ENCODE assay signal across 16 cellular contexts in genomic region chr7:142432386-142432785, GRCh38.
DNase-seq lines count a peak whose midpoint lies in the region; ATAC-seq and TF ChIP-seq lines count a peak whose summit lies in the region.
"Had no signal": no experiment of that assay in that cellular context is flagged by ENCODE, and none has a peak within 500 bp of the region (broad histone marks: within the 10 kb centered on the region; RNA-seq: fewer than 3 reads in every experiment).

No MANE protein-coding gene starts in this region.

- H3K27ac Mint-ChIP-seq in activated naive CD8-positive, alpha-beta T cell treated with anti-CD3 and anti-CD28 coated beads, Interleukin-2, amount 50 U/mL, for 24 hours: no peak overlapping the region
- no peak overlapping the region for H3K27ac Mint-ChIP-seq in activated naive CD8-positive, alpha-beta T cell treated with anti-CD3 and anti-CD28 coated beads for 36 hours
- no peak overlapping the region for H3K27ac Mint-ChIP-seq in T-helper 2 cell treated with Interferon-gamma antibody and Interleukin-4, amounts not matched to agents 5 μg/mL and 100 μg/mL, for 36 hours
- H3K27ac Mint-ChIP-seq: CD8-positive, alpha-beta T cell; GM23338; H9 had no signal

- ATAC-seq in activated naive CD8-positive, alpha-beta T cell treated with anti-CD3 and anti-CD28 coated beads, Interleukin-2, amount 50 U/mL, for 24 hours: no peak
- ATAC-seq: CD8-positive, alpha-beta T cell; GM12878; GM23338; HCT116 had no signal

- peaks cover 30% of the 10 kb centered on the region for H3K4me1 ChIP-seq in parathyroid adenoma
- H3K4me1 ChIP-seq: Caco-2 had no signal

- H3K4me3 ChIP-seq in parathyroid adenoma (ENCODE audit: low read depth, low read length): no peak overlapping the region
- H3K4me3 ChIP-seq: GM12878, GM23338 had no signal

- H3K9ac ChIP-seq in parathyroid adenoma: no peak overlapping the region

- H3K27me3 ChIP-seq in parathyroid adenoma (ENCODE audit: control insufficient read depth, insufficient read depth, low read length): no peaks in the 10 kb centered on the region

- no peak for TF ChIP-seq CTCF in parathyroid adenoma (IDR thresholded peaks at IDR 0.05)

- H3K9me3 ChIP-seq in parathyroid adenoma (ENCODE audit: control insufficient read depth, low read length): no peaks in the 10 kb centered on the region
- H3K9me3 ChIP-seq: Caco-2 had no signal

- H3K36me3 ChIP-seq in parathyroid adenoma (ENCODE audit: control insufficient read depth, insufficient read depth, low read length): no peaks in the 10 kb centered on the region

- H3K27ac ChIP-seq in parathyroid adenoma: peak overlapping the region; percentile 35

- H3K4me2 ChIP-seq in parathyroid adenoma (ENCODE audit: low read length): no peak overlapping the region
- H3K4me2 ChIP-seq: GM23338 had no signal

- H3K27me3 Mint-ChIP-seq in activated naive CD8-positive, alpha-beta T cell treated with anti-CD3 and anti-CD28 coated beads, Interleukin-2, amount 50 U/mL, for 24 hours: no peaks in the 10 kb centered on the region
- no peaks in the 10 kb centered on the region for H3K27me3 Mint-ChIP-seq in activated naive CD8-positive, alpha-beta T cell treated with anti-CD3 and anti-CD28 coated beads for 36 hours
- H3K27me3 Mint-ChIP-seq in T-helper 2 cell treated with Interferon-gamma antibody and Interleukin-4, amounts not matched to agents 5 μg/mL and 100 μg/mL, for 36 hours (ENCODE audit: low read depth): no peaks in the 10 kb centered on the region

- no peaks in the 10 kb centered on the region for H3K9me3 Mint-ChIP-seq in activated naive CD8-positive, alpha-beta T cell treated with anti-CD3 and anti-CD28 coated beads, Interleukin-2, amount 50 U/mL, for 24 hours
- no peaks in the 10 kb centered on the region for H3K9me3 Mint-ChIP-seq in activated naive CD8-positive, alpha-beta T cell treated with anti-CD3 and anti-CD28 coated beads for 36 hours
- H3K9me3 Mint-ChIP-seq in T-helper 2 cell treated with Interferon-gamma antibody and Interleukin-4, amounts not matched to agents 5 μg/mL and 100 μg/mL, for 36 hours: no peaks in the 10 kb centered on the region
- H3K9me3 Mint-ChIP-seq: CD8-positive, alpha-beta T cell; GM23338; H9 had no signal

- H3K4me1 Mint-ChIP-seq in activated naive CD8-positive, alpha-beta T cell treated with anti-CD3 and anti-CD28 coated beads, Interleukin-2, amount 50 U/mL, for 24 hours: peaks cover 46% of the 10 kb centered on the region
- H3K4me1 Mint-ChIP-seq in activated naive CD8-positive, alpha-beta T cell treated with anti-CD3 and anti-CD28 coated beads for 36 hours: peaks cover 28% of the 10 kb centered on the region
- peaks cover 24% of the 10 kb centered on the region for H3K4me1 Mint-ChIP-seq in T-helper 2 cell treated with Interferon-gamma antibody and Interleukin-4, amounts not matched to agents 5 μg/mL and 100 μg/mL, for 36 hours (ENCODE audit: low read depth)
- H3K4me1 Mint-ChIP-seq: GM23338, H9 had no signal

- no peaks in the 10 kb centered on the region for H3K79me2 ChIP-seq in parathyroid adenoma

- H2AFZ ChIP-seq in parathyroid adenoma: peak overlapping the region; percentile 33

- peak overlapping the region; percentile 9 for H3K4me3 Mint-ChIP-seq in activated naive CD8-positive, alpha-beta T cell treated with anti-CD3 and anti-CD28 coated beads, Interleukin-2, amount 50 U/mL, for 24 hours
- no peak overlapping the region for H3K4me3 Mint-ChIP-seq in activated naive CD8-positive, alpha-beta T cell treated with anti-CD3 and anti-CD28 coated beads for 36 hours
- no peak overlapping the region for H3K4me3 Mint-ChIP-seq in T-helper 2 cell treated with Interferon-gamma antibody and Interleukin-4, amounts not matched to agents 5 μg/mL and 100 μg/mL, for 36 hours
- H3K4me3 Mint-ChIP-seq: CD8-positive, alpha-beta T cell; GM23338; H9 had no signal

- DNase-seq in activated naive CD8-positive, alpha-beta T cell treated with anti-CD3 and anti-CD28 coated beads, Interleukin-2, amount 50 U/mL, for 24 hours: no peak
- DNase-seq in activated naive CD8-positive, alpha-beta T cell treated with anti-CD3 and anti-CD28 coated beads for 36 hours: no peak
- DNase-seq in dermis blood vessel endothelial cell: peak; percentile 68
- DNase-seq in T-helper 2 cell treated with Interferon-gamma antibody and Interleukin-4, amounts not matched to agents 5 μg/mL and 100 μg/mL, for 36 hours (ENCODE audit: low spot score): no peak
- no peak for DNase-seq in ecto neural progenitor cell (ENCODE audit: low spot score)
- DNase-seq: C1 segment of cervical spinal cord; Caco-2; CD8-positive, alpha-beta T cell; DMS153; EL; GDM1; H9 had no signal

- H3K36me3 Mint-ChIP-seq in activated naive CD8-positive, alpha-beta T cell treated with anti-CD3 and anti-CD28 coated beads, Interleukin-2, amount 50 U/mL, for 24 hours (ENCODE audit: low read depth): no peaks in the 10 kb centered on the region
- no peaks in the 10 kb centered on the region for H3K36me3 Mint-ChIP-seq in activated naive CD8-positive, alpha-beta T cell treated with anti-CD3 and anti-CD28 coated beads for 36 hours
- H3K36me3 Mint-ChIP-seq in T-helper 2 cell treated with Interferon-gamma antibody and Interleukin-4, amounts not matched to agents 5 μg/mL and 100 μg/mL, for 36 hours (ENCODE audit: low read depth): no peaks in the 10 kb centered on the region
- H3K36me3 Mint-ChIP-seq: CD8-positive, alpha-beta T cell had no signal
